ENCODE assay signal across 26 cellular contexts in the genomic region with DNA sequence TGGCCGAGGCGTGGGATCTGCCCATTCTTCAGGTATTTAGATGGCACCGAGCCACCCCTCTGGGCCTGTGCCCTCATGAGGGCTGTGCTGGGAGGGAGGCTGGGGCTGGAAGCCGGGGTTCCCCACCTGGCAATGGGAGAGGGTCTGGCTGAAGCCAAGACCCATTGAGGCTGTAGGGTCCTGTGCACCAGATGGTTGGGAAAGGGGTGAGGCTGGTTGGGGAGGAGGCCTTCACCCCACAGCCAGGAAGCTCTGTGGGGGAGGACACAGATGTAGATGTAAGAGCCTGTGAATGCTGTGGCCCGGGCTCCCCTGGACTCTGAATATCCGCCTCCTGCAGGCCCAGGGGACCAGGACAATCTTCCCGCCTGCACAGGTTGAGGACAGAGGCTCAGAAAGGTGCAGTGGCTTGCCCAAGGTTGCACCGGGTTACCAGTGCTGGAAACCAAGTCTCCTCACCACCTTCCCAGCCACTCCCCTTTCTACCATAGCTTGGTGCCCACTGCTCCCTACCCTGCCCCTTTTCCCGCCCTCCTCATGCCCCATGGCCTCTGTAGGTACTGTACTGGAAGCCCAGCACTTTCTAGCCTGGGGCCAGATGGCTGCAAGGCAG. TPM values are rescaled to one million over a fixed set of nuclear protein-coding genes. Genes with fewer than 3 reads are reported as not detected.
DNase-seq lines count a peak whose midpoint lies in the region; ATAC-seq, FAIRE-seq and TF ChIP-seq lines count a peak whose summit lies in the region.
"Had no signal": no experiment of that assay in that cellular context is flagged by ENCODE, and none has a peak within 500 bp of the region (broad histone marks: within the 10 kb centered on the region; RNA-seq: fewer than 3 reads in every experiment).

No MANE protein-coding gene starts in this region.

- ATAC-seq in activated CD8-positive, alpha-beta memory T cell treated with anti-CD3 and anti-CD28 coated beads, Interleukin-2, amount 10 ng/mL, durations not matched to agents 7 days and 5 days: no peak
- no peak for ATAC-seq in upper lobe of right lung
- ATAC-seq: A549, GM23338, HCT116 had no signal

- H3K14ac ChIP-seq in mesenchymal stem cell (ENCODE audit: low read length in 2 of 2): no peak overlapping the region

- intact Hi-C loops in upper lobe of right lung (cut with DNase I): loop anchor here (5.0 kb wide), 1 partner anchor 375 kb away; no protein-coding TSS in a partner anchor

- H3K27me3 Mint-ChIP-seq in activated CD8-positive, alpha-beta memory T cell treated with anti-CD3 and anti-CD28 coated beads, Interleukin-2, amount 10 ng/mL, durations not matched to agents 7 days and 5 days: peaks cover 3% of the 10 kb centered on the region
- H3K27me3 Mint-ChIP-seq: CD4-positive, alpha-beta T cell had no signal

- peak overlapping the region; percentile 28 for H4K8ac ChIP-seq in mesenchymal stem cell (ENCODE audit: low read length)

- H3K27me3 ChIP-seq in mesenchymal stem cell (ENCODE audit: control insufficient read depth in 1 of 2, insufficient read depth in 1 of 2, low read length in 2 of 2) (peaks cover 4 to 32% of the 10 kb centered on the region in 2 experiments), upper lobe of right lung (no peaks in the 10 kb centered on the region)
- H3K27me3 ChIP-seq: BE2C; BLaER1 treated with 17β-estradiol and CSF1 and Interleukin-3, amounts not matched to agents 10 nM and 100 nM had no signal

- H4K91ac ChIP-seq in mesenchymal stem cell (ENCODE audit: low read length): no peak overlapping the region

- H3K23ac ChIP-seq in mesenchymal stem cell (ENCODE audit: low read length in 2 of 2): no peak overlapping the region

- H2AFZ ChIP-seq in mesenchymal stem cell (ENCODE audit: low read depth, low read length): no peak overlapping the region
- H2AFZ ChIP-seq: GM23338 had no signal

- no peak overlapping the region for H2BK15ac ChIP-seq in mesenchymal stem cell (ENCODE audit: low read depth, poor library complexity, severe bottlenecking)

- no peak overlapping the region for H3K4me2 ChIP-seq in mesenchymal stem cell (ENCODE audit: low read length, poor library complexity, severe bottlenecking)
- H3K4me2 ChIP-seq: A549; BLaER1 treated with 17β-estradiol and CSF1 and Interleukin-3, amounts not matched to agents 10 nM and 100 nM; GM23338 had no signal

- H3K9me3 ChIP-seq in mesenchymal stem cell (ENCODE audit: control insufficient read depth, low read length) (no peaks in the 10 kb centered on the region), upper lobe of right lung (no peaks in the 10 kb centered on the region)
- H3K9me3 ChIP-seq: A549; BE2C; BLaER1 treated with 17β-estradiol and CSF1 and Interleukin-3, amounts not matched to agents 10 nM and 100 nM had no signal

- no peaks in the 10 kb centered on the region for H3K4me1 Mint-ChIP-seq in activated CD8-positive, alpha-beta memory T cell treated with anti-CD3 and anti-CD28 coated beads, Interleukin-2, amount 10 ng/mL, durations not matched to agents 7 days and 5 days
- H3K4me1 Mint-ChIP-seq: CD14-positive monocyte; CD8-positive, alpha-beta memory T cell; GM23338; H9 had no signal

- DNase-seq in activated CD8-positive, alpha-beta memory T cell treated with anti-CD3 and anti-CD28 coated beads, Interleukin-2, amount 50 U/mL, for 48 hours: peak; percentile 36
- DNase-seq in activated CD8-positive, alpha-beta memory T cell treated with anti-CD3 and anti-CD28 coated beads, Interleukin-2, amount 10 ng/mL, durations not matched to agents 7 days and 5 days: no peak
- no peak for DNase-seq in mesenchymal stem cell
- DNase-seq in upper lobe of right lung: peak; percentile 48
- DNase-seq in HTR-8/SVneo (ENCODE audit: insufficient read length, low spot score): no peak
- no peak for DNase-seq in NCI-H1105 treated with DMSO at 0.1 percent for 48 hours (lab: John Stamatoyannopoulos, UW)
- DNase-seq in GF-D8 (lab: John Stamatoyannopoulos, UW): no peak
- DNase-seq: 8988T; ACHN; AML-193; BE2C; CD4-positive, alpha-beta T cell; CD8-positive, alpha-beta memory T cell; DMS 273 treated with DMSO at 0.1 percent for 48 hours; DMS79; EL; GDM1; H9 had no signal

- H3K18ac ChIP-seq in mesenchymal stem cell (ENCODE audit: low read depth in 1 of 2, low read length in 2 of 2): no peak overlapping the region

- H3K4me1 ChIP-seq in mesenchymal stem cell (ENCODE audit: control insufficient read depth, insufficient read depth, low read depth, low read length) (peaks cover 3% of the 10 kb centered on the region), upper lobe of right lung (no peaks in the 10 kb centered on the region)
- H3K4me1 ChIP-seq: A549; BE2C; BLaER1 treated with 17β-estradiol and CSF1 and Interleukin-3, amounts not matched to agents 10 nM and 100 nM had no signal

- no peak overlapping the region for H3K27ac ChIP-seq in mesenchymal stem cell (ENCODE audit: low read length, poor library complexity, severe bottlenecking)
- no peak overlapping the region for H3K27ac ChIP-seq in upper lobe of right lung
- H3K27ac ChIP-seq: A549; BLaER1 treated with 17β-estradiol and CSF1 and Interleukin-3, amounts not matched to agents 10 nM and 100 nM had no signal

- no peak overlapping the region for H2BK5ac ChIP-seq in mesenchymal stem cell (ENCODE audit: low read depth, low read length, poor library complexity, severe bottlenecking)

- no peak for FAIRE-seq in HTR-8/SVneo (lab: Jason Lieb, UNC)
- FAIRE-seq: A549, D721Med, GM12891, GM18507 had no signal

- no peak for TF ChIP-seq CTCF in upper lobe of right lung (IDR thresholded peaks at IDR 0.05)

- no peaks in the 10 kb centered on the region for H3K9me3 Mint-ChIP-seq in activated CD8-positive, alpha-beta memory T cell treated with anti-CD3 and anti-CD28 coated beads, Interleukin-2, amount 10 ng/mL, durations not matched to agents 7 days and 5 days (ENCODE audit: low read depth)
- H3K9me3 Mint-ChIP-seq: CD4-positive, alpha-beta T cell; CD8-positive, alpha-beta memory T cell; GM23338; H9 had no signal

- no peaks in the 10 kb centered on the region for H3K36me3 ChIP-seq in mesenchymal stem cell (ENCODE audit: control insufficient read depth in 1 of 2, insufficient read depth in 2 of 2, low read depth in 1 of 2, low read length in 2 of 2)
- no peaks in the 10 kb centered on the region for H3K36me3 ChIP-seq in upper lobe of right lung
- H3K36me3 ChIP-seq: BE2C; BLaER1 treated with 17β-estradiol and CSF1 and Interleukin-3, amounts not matched to agents 10 nM and 100 nM had no signal

- no peak overlapping the region for H2BK12ac ChIP-seq in mesenchymal stem cell (ENCODE audit: low read length in 2 of 2)

- H3K4ac ChIP-seq in mesenchymal stem cell (ENCODE audit: low read depth in 1 of 2, low read length in 2 of 2): no peak overlapping the region

- no peak overlapping the region for H3K27ac Mint-ChIP-seq in activated CD8-positive, alpha-beta memory T cell treated with anti-CD3 and anti-CD28 coated beads, Interleukin-2, amount 10 ng/mL, durations not matched to agents 7 days and 5 days
- H3K27ac Mint-ChIP-seq: CD4-positive, alpha-beta T cell; CD8-positive, alpha-beta memory T cell; GM23338; H9 had no signal

- H3K4me3 ChIP-seq in mesenchymal stem cell (ENCODE audit: insufficient read depth in 1 of 2, low read depth in 1 of 2, low read length in 2 of 2) (no peak overlapping the region), upper lobe of right lung (no peak overlapping the region)
- H3K4me3 ChIP-seq: A549; BLaER1 treated with 17β-estradiol and CSF1 and Interleukin-3, amounts not matched to agents 10 nM and 100 nM; GM23338 had no signal

- no peaks in the 10 kb centered on the region for H3K36me3 Mint-ChIP-seq in activated CD8-positive, alpha-beta memory T cell treated with anti-CD3 and anti-CD28 coated beads, Interleukin-2, amount 10 ng/mL, durations not matched to agents 7 days and 5 days
- H3K36me3 Mint-ChIP-seq: CD14-positive monocyte; CD8-positive, alpha-beta memory T cell had no signal

- WGBS in mesenchymal stem cell: 84% methylated on average over 8 of the region's 9 CpGs

- no peak overlapping the region for H2BK120ac ChIP-seq in mesenchymal stem cell (ENCODE audit: low read depth, low read length)

- H3K4me3 Mint-ChIP-seq in activated CD8-positive, alpha-beta memory T cell treated with anti-CD3 and anti-CD28 coated beads, Interleukin-2, amount 10 ng/mL, durations not matched to agents 7 days and 5 days: no peak overlapping the region
- H3K4me3 Mint-ChIP-seq: CD14-positive monocyte; CD4-positive, alpha-beta T cell; CD8-positive, alpha-beta memory T cell; GM23338; H9 had no signal

- H3K9ac ChIP-seq in mesenchymal stem cell (ENCODE audit: low read length): no peak overlapping the region
- H3K9ac ChIP-seq: BLaER1 treated with 17β-estradiol and CSF1 and Interleukin-3, amounts not matched to agents 10 nM and 100 nM had no signal

- no peak overlapping the region for H2AK5ac ChIP-seq in mesenchymal stem cell (ENCODE audit: low read length, severe bottlenecking)

- H3K79me1 ChIP-seq in mesenchymal stem cell (replicated peaks; ENCODE audit: low read length, poor library complexity, severe bottlenecking): no peaks in the 10 kb centered on the region

- CTCF ChIA-PET in activated CD8-positive, alpha-beta memory T cell treated with anti-CD3 and anti-CD28 coated beads, Interleukin-2, amount 10 ng/mL, durations not matched to agents 7 days and 5 days (lab: Charles Lee): no interaction called here

RNA-seq across cellular contexts. Expression of gene PDCL3, which starts 49.7 kb away (rescaled TPM):
- total RNA-seq in activated CD8-positive, alpha-beta memory T cell treated with anti-CD3 and anti-CD28 coated beads, Interleukin-2, amount 10 ng/mL, durations not matched to agents 7 days and 5 days: 10 to 100 TPM; 25.1 to 36.7 TPM
- polyA plus RNA-seq in mesenchymal stem cell (2013, experiment 1 of 2): 18.8 TPM
- polyA plus RNA-seq in mesenchymal stem cell (2013, experiment 2 of 2): 19.6 TPM
- total RNA-seq in upper lobe of right lung: 21.6 TPM

Comparison
In these comparisons a context has a peak if more than half of its experiments do, and no peak if none do; other contexts are left out.
1. DNase-seq: peak in activated CD8-positive, alpha-beta memory T cell treated with anti-CD3 and anti-CD28 coated beads, Interleukin-2, amount 50 U/mL, for 48 hours (single experiment) and upper lobe of right lung (single experiment); none in activated CD8-positive, alpha-beta memory T cell treated with anti-CD3 and anti-CD28 coated beads, Interleukin-2, amount 10 ng/mL, durations not matched to agents 7 days and 5 days (single experiment), mesenchymal stem cell (single experiment), HTR-8/SVneo (single experiment), NCI-H1105 treated with DMSO at 0.1 percent for 48 hours (single experiment) and GF-D8 (single experiment).